Comparison of ENCODE assay signal across 17 cellular contexts in genomic region chr4:47642985-47643745, GRCh38.
DNase-seq lines count a peak whose midpoint lies in the region; ATAC-seq, FAIRE-seq and TF ChIP-seq lines count a peak whose summit lies in the region.
"Had no signal": no experiment of that assay in that cellular context is flagged by ENCODE, and none has a peak within 500 bp of the region (broad histone marks: within the 10 kb centered on the region; RNA-seq: fewer than 3 reads in every experiment).

No MANE protein-coding gene starts in this region.

- intact Hi-C loops in K562 (cut with micrococcal nuclease) = no loop called here
- intact Hi-C loops in activated T-helper 1 cell treated with anti-CD3 and anti-CD28 coated beads, Interleukin-12 subunit alpha, Interleukin-12 subunit beta, Interleukin-2, Interleukin-4 antibody, amounts not matched to agents 30 ng/mL and 10 ng/mL and 1 ng/mL, durations not matched to agents 14 hours and 24 hours and 36 hours (cut with micrococcal nuclease) = no loop called here

- TF ChIP-seq CTCF in D721Med (IDR thresholded peaks at IDR 0.05; ENCODE audit: insufficient read depth, missing control alignments) (no peak), K562 (IDR thresholded peaks at IDR 0.05 in 2 of 3, conservative IDR thresholded peaks at IDR 0.05 in 1 of 3; ENCODE audit: insufficient read depth in 2 of 3, low read depth in 1 of 3, low read length in 3 of 3) (no peak)

- H3K4me3 Mint-ChIP-seq in stimulated activated naive CD8-positive, alpha-beta T cell treated with anti-CD3 and anti-CD28 coated beads, Interleukin-15, amount 100 ng/mL, for 72 hours = no peak overlapping the region
- no peak overlapping the region for H3K4me3 Mint-ChIP-seq in activated T-helper 1 cell treated with anti-CD3 and anti-CD28 coated beads, Interleukin-12 subunit alpha, Interleukin-12 subunit beta, Interleukin-2, Interleukin-4 antibody, amounts not matched to agents 30 ng/mL and 10 ng/mL and 1 ng/mL, durations not matched to agents 14 hours and 24 hours and 36 hours
- H3K4me3 Mint-ChIP-seq: central memory CD8-positive, alpha-beta T cell; stimulated activated naive CD8-positive, alpha-beta T cell treated with anti-CD3 and anti-CD28 coated beads, Interleukin-15, Interleukin-2, amounts not matched to agents 100 ng/mL and 50 ng/mL, for 24 hours; T-helper 2 cell treated with Interferon-gamma antibody and Interleukin-4, amounts not matched to agents 5 μg/mL and 100 μg/mL, for 36 hours had no signal

- CTCF ChIA-PET in K562 (lab: Yijun Ruan, JAX; ENCODE audit: low intra/inter-chr PET ratio) = no interaction called here

- no TSS peak for BruUV-seq in K562 (replicated peaks; lab: Mats Ljungman, UMichigan)

- no peak for TF ChIP-seq POLR2A in K562 (conservative IDR thresholded peaks at IDR 0.05)

- H3K4me1 Mint-ChIP-seq in stimulated activated naive CD8-positive, alpha-beta T cell treated with anti-CD3 and anti-CD28 coated beads, Interleukin-15, amount 100 ng/mL, for 72 hours = no peaks in the 10 kb centered on the region
- no peaks in the 10 kb centered on the region for H3K4me1 Mint-ChIP-seq in activated T-helper 1 cell treated with anti-CD3 and anti-CD28 coated beads, Interleukin-12 subunit alpha, Interleukin-12 subunit beta, Interleukin-2, Interleukin-4 antibody, amounts not matched to agents 30 ng/mL and 10 ng/mL and 1 ng/mL, durations not matched to agents 14 hours and 24 hours and 36 hours (ENCODE audit: low read depth)
- H3K4me1 Mint-ChIP-seq: central memory CD8-positive, alpha-beta T cell had no signal

- no peaks in the 10 kb centered on the region for H4K20me1 ChIP-seq in K562 (replicated peaks; ENCODE audit: control insufficient read depth, insufficient read depth, low read length)

- no peaks in the 10 kb centered on the region for H3K4me1 ChIP-seq in K562 (replicated peaks in 1 of 2; ENCODE audit: control insufficient read depth in 2 of 2, insufficient read depth in 2 of 2, low read length in 2 of 2)
- H3K4me1 ChIP-seq: right atrium auricular region had no signal

- no peak overlapping the region for H3K27ac Mint-ChIP-seq in stimulated activated naive CD8-positive, alpha-beta T cell treated with anti-CD3 and anti-CD28 coated beads, Interleukin-15, amount 100 ng/mL, for 72 hours
- no peak overlapping the region for H3K27ac Mint-ChIP-seq in activated T-helper 1 cell treated with anti-CD3 and anti-CD28 coated beads, Interleukin-12 subunit alpha, Interleukin-12 subunit beta, Interleukin-2, Interleukin-4 antibody, amounts not matched to agents 30 ng/mL and 10 ng/mL and 1 ng/mL, durations not matched to agents 14 hours and 24 hours and 36 hours
- H3K27ac Mint-ChIP-seq: stimulated activated naive CD8-positive, alpha-beta T cell treated with anti-CD3 and anti-CD28 coated beads, Interleukin-15, Interleukin-2, amounts not matched to agents 100 ng/mL and 50 ng/mL, for 24 hours; T-helper 2 cell treated with Interferon-gamma antibody and Interleukin-4, amounts not matched to agents 5 μg/mL and 100 μg/mL, for 36 hours had no signal

- H3K27ac ChIP-seq in K562 (ENCODE audit: extremely low read depth, low read depth, low read length) = no peak overlapping the region
- H3K27ac ChIP-seq: C4-2B, right atrium auricular region had no signal

- TF ChIP-seq RAD21 in K562 (CRISPR knock-in tag; conservative IDR thresholded peaks at IDR 0.05 in 1 of 2, IDR thresholded peaks at IDR 0.05 in 1 of 2) = no peak

- no peaks in the 10 kb centered on the region for H3K27me3 Mint-ChIP-seq in stimulated activated naive CD8-positive, alpha-beta T cell treated with anti-CD3 and anti-CD28 coated beads, Interleukin-15, amount 100 ng/mL, for 72 hours
- H3K27me3 Mint-ChIP-seq in activated T-helper 1 cell treated with anti-CD3 and anti-CD28 coated beads, Interleukin-12 subunit alpha, Interleukin-12 subunit beta, Interleukin-2, Interleukin-4 antibody, amounts not matched to agents 30 ng/mL and 10 ng/mL and 1 ng/mL, durations not matched to agents 14 hours and 24 hours and 36 hours (ENCODE audit: insufficient read depth) = peaks cover 6% of the 10 kb centered on the region
- H3K27me3 Mint-ChIP-seq: stimulated activated naive CD8-positive, alpha-beta T cell treated with anti-CD3 and anti-CD28 coated beads, Interleukin-15, Interleukin-2, amounts not matched to agents 100 ng/mL and 50 ng/mL, for 24 hours had no signal

- no peaks in the 10 kb centered on the region for H3K36me3 ChIP-seq in K562 (ENCODE audit: control insufficient read depth, insufficient read depth, low read length)
- H3K36me3 ChIP-seq: right atrium auricular region had no signal

- H3K4me2 ChIP-seq in K562 (ENCODE audit: insufficient read depth, low read length) = no peak overlapping the region

- H3K4me3 ChIP-seq in K562 = no peak overlapping the region
- H3K4me3 ChIP-seq: right atrium auricular region had no signal

- FAIRE-seq in D721Med (lab: Jason Lieb, UNC) (peak; percentile 53), K562 (lab: Jason Lieb, UNC) (peak; percentile 44)

- no peak for TF ChIP-seq EP300 in K562 (IDR thresholded peaks at IDR 0.05; ENCODE audit: low read length)

- H3K79me2 ChIP-seq in K562 (ENCODE audit: control insufficient read depth, insufficient read depth, low read length) = no peaks in the 10 kb centered on the region

- no peak overlapping the region for H3K9ac ChIP-seq in K562 (ENCODE audit: insufficient read depth in 1 of 2, low read depth in 2 of 2, low read length in 2 of 2)

- no peaks in the 10 kb centered on the region for H3K9me1 ChIP-seq in K562 (ENCODE audit: control insufficient read depth, insufficient read depth, low read length)

- peaks cover 0 to 6% of the 10 kb centered on the region in 2 donors for H3K9me3 Mint-ChIP-seq in stimulated activated naive CD8-positive, alpha-beta T cell treated with anti-CD3 and anti-CD28 coated beads, Interleukin-15, amount 100 ng/mL, for 72 hours
- H3K9me3 Mint-ChIP-seq in activated T-helper 1 cell treated with anti-CD3 and anti-CD28 coated beads, Interleukin-12 subunit alpha, Interleukin-12 subunit beta, Interleukin-2, Interleukin-4 antibody, amounts not matched to agents 30 ng/mL and 10 ng/mL and 1 ng/mL, durations not matched to agents 14 hours and 24 hours and 36 hours = no peaks in the 10 kb centered on the region
- H3K9me3 Mint-ChIP-seq: central memory CD8-positive, alpha-beta T cell; stimulated activated naive CD8-positive, alpha-beta T cell treated with anti-CD3 and anti-CD28 coated beads, Interleukin-15, Interleukin-2, amounts not matched to agents 100 ng/mL and 50 ng/mL, for 24 hours; T-helper 2 cell treated with Interferon-gamma antibody and Interleukin-4, amounts not matched to agents 5 μg/mL and 100 μg/mL, for 36 hours had no signal

- no peaks in the 10 kb centered on the region for H3K36me3 Mint-ChIP-seq in activated T-helper 1 cell treated with anti-CD3 and anti-CD28 coated beads, Interleukin-12 subunit alpha, Interleukin-12 subunit beta, Interleukin-2, Interleukin-4 antibody, amounts not matched to agents 30 ng/mL and 10 ng/mL and 1 ng/mL, durations not matched to agents 14 hours and 24 hours and 36 hours (ENCODE audit: low read depth)

- H3K9me3 ChIP-seq in K562 (replicated peaks; ENCODE audit: control insufficient read depth, insufficient read depth, low read depth, low read length) = no peaks in the 10 kb centered on the region
- H3K9me3 ChIP-seq: right atrium auricular region had no signal

- DNase-seq in D721Med (ENCODE audit: insufficient read length, low spot score) (no peak), MV-4-11 (lab: John Stamatoyannopoulos, UW) (peak; percentile 70), K562 (ENCODE audit: extremely low read depth in 1 of 4, low spot score in 3 of 4) (no peak), medulla oblongata (ENCODE audit: extremely low spot score) (peak; percentile 7), ACHN (no peak), NCI-H2196 (lab: John Stamatoyannopoulos, UW; ENCODE audit: unreplicated experiment) (no peak)
- DNase-seq in stimulated activated naive CD8-positive, alpha-beta T cell treated with anti-CD3 and anti-CD28 coated beads, Interleukin-15, amount 100 ng/mL, for 72 hours = no peak
- DNase-seq in activated T-helper 1 cell treated with anti-CD3 and anti-CD28 coated beads, Interleukin-12 subunit alpha, Interleukin-12 subunit beta, Interleukin-2, Interleukin-4 antibody, amounts not matched to agents 30 ng/mL and 10 ng/mL and 1 ng/mL, durations not matched to agents 14 hours and 24 hours and 36 hours (ENCODE audit: low spot score) = no peak
- DNase-seq: activated CD4-positive, alpha-beta T cell treated with anti-CD3 and anti-CD28 coated beads, Interleukin-2, amount 50 U/mL, for 48 hours; activated gamma-delta T cell; NCI-H2081 treated with DMSO at 0.1 percent for 48 hours had no signal

- ATAC-seq in K562 = no peak
- no peak for ATAC-seq in stimulated activated naive CD8-positive, alpha-beta T cell treated with anti-CD3 and anti-CD28 coated beads, Interleukin-15, amount 100 ng/mL, for 72 hours
- ATAC-seq: Panc1 had no signal

- no peak overlapping the region for H2AFZ ChIP-seq in K562 (ENCODE audit: low read depth, low read length)

- H3K27me3 ChIP-seq in K562 (ENCODE audit: control insufficient read depth in 2 of 2, insufficient read depth in 2 of 2, low read length in 2 of 2) = no peaks in the 10 kb centered on the region
- H3K27me3 ChIP-seq: right atrium auricular region had no signal

- in situ Hi-C loops in K562 (cut with MboI) = no loop called here
- in situ Hi-C loops in ACHN (cut with HindIII; ENCODE audit: low pct_ligation_motif_present, low pct_unique_long_range_greater_than_20kb, low sequenced_read_pairs) = no loop called here

- 4% methylated on average over 7 of the region's 7 CpGs for WGBS in K562 (ENCODE audit: insufficient coverage, low coverage, missing lambda C conversion rate)

- POLR2A ChIA-PET in K562 (lab: Yijun Ruan, JAX) = no interaction called here

TF ChIP-seq in K562, 482 proteins besides CTCF, POLR2A, EP300 and RAD21 (continues in another document):
- TF ChIP-seq, protein P1, sequence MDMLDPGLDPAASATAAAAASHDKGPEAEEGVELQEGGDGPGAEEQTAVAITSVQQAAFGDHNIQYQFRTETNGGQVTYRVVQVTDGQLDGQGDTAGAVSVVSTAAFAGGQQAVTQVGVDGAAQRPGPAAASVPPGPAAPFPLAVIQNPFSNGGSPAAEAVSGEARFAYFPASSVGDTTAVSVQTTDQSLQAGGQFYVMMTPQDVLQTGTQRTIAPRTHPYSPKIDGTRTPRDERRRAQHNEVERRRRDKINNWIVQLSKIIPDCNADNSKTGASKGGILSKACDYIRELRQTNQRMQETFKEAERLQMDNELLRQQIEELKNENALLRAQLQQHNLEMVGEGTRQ (CRISPR knock-in tag; IDR thresholded peaks at IDR 0.05) = peak; percentile 57
- no peak for TF ChIP-seq ZNF586 (CRISPR knock-in tag; conservative IDR thresholded peaks at IDR 0.05)

Comparison
In these comparisons a context has a peak if more than half of its experiments do, and no peak if none do; other contexts are left out.
1. DNase-seq: peak in MV-4-11 (single experiment) and medulla oblongata (single experiment); none in D721Med (single experiment), K562 (0 of 4), stimulated activated naive CD8-positive, alpha-beta T cell treated with anti-CD3 and anti-CD28 coated beads, Interleukin-15, amount 100 ng/mL, for 72 hours (0 of 2), activated T-helper 1 cell treated with anti-CD3 and anti-CD28 coated beads, Interleukin-12 subunit alpha, Interleukin-12 subunit beta, Interleukin-2, Interleukin-4 antibody, amounts not matched to agents 30 ng/mL and 10 ng/mL and 1 ng/mL, durations not matched to agents 14 hours and 24 hours and 36 hours (single experiment), ACHN (single experiment) and NCI-H2196 (single experiment).